8 cellular contexts compared by ENCODE assay signal in genomic region chr19:1267441-1268391, GRCh38. TPM values are rescaled to one million over a fixed set of nuclear protein-coding genes. Genes with fewer than 3 reads are reported as not detected.
A peak's percentile ranks its signal among the peaks of the same experiment; 100 is the strongest.
DNase-seq lines count a peak whose midpoint lies in the region; ATAC-seq lines count a peak whose summit lies in the region.

No MANE protein-coding gene starts in this region.

- H3K36me3 Mint-ChIP-seq in activated T-helper 1 cell treated with anti-CD3 and anti-CD28 coated beads, Interleukin-12 subunit alpha, Interleukin-12 subunit beta, Interleukin-2, Interleukin-4 antibody, amounts not matched to agents 30 ng/mL and 10 ng/mL and 1 ng/mL, durations not matched to agents 14 hours and 24 hours and 36 hours (ENCODE audit: low read depth) = peaks cover 31% of the 10 kb centered on the region

- intact Hi-C loops in activated T-helper 1 cell treated with anti-CD3 and anti-CD28 coated beads, Interleukin-12 subunit alpha, Interleukin-12 subunit beta, Interleukin-2, Interleukin-4 antibody, amounts not matched to agents 30 ng/mL and 10 ng/mL and 1 ng/mL, durations not matched to agents 14 hours and 24 hours and 36 hours (cut with micrococcal nuclease) = no loop called here

- H3K4me3 ChIP-seq in iPS-11a (ENCODE audit: low read depth, low read length) = peak overlapping the region; percentile 33
- H3K4me3 ChIP-seq in stomach smooth muscle (ENCODE audit: low read length in 2 of 2) = peak overlapping the region; percentile 3 to 67

- no peak for ATAC-seq in HG02588 (IDR thresholded peaks at IDR 0.05; ENCODE audit: unreplicated experiment)
- ATAC-seq in HG03378 (IDR thresholded peaks at IDR 0.05; ENCODE audit: unreplicated experiment) = no peak

- H3K27me3 Mint-ChIP-seq in activated T-helper 1 cell treated with anti-CD3 and anti-CD28 coated beads, Interleukin-12 subunit alpha, Interleukin-12 subunit beta, Interleukin-2, Interleukin-4 antibody, amounts not matched to agents 30 ng/mL and 10 ng/mL and 1 ng/mL, durations not matched to agents 14 hours and 24 hours and 36 hours (ENCODE audit: insufficient read depth) = no peaks in the 10 kb centered on the region

- H3K27me3 ChIP-seq in stomach smooth muscle (ENCODE audit: control insufficient read depth in 1 of 2, insufficient read depth in 2 of 2, low read length in 2 of 2) = no peaks in the 10 kb centered on the region

- H3K4me1 ChIP-seq in stomach smooth muscle (ENCODE audit: control insufficient read depth, insufficient read depth, low read length) = peaks cover 74% of the 10 kb centered on the region

- H3K27ac ChIP-seq in stomach smooth muscle (ENCODE audit: low read length) = peak overlapping the region; percentile 87

- H3K9me3 ChIP-seq in stomach smooth muscle (ENCODE audit: control insufficient read depth in 2 of 2, low read length in 2 of 2) = no peaks in the 10 kb centered on the region

- DNase-seq in NCI-H146 (lab: John Stamatoyannopoulos, UW) = peak; percentile 28
- no peak for DNase-seq in NCI-H146 treated with DMSO at 0.1 percent for 48 hours (lab: John Stamatoyannopoulos, UW; ENCODE audit: unreplicated experiment)
- no peak for DNase-seq in activated T-helper 1 cell treated with anti-CD3 and anti-CD28 coated beads, Interleukin-12 subunit alpha, Interleukin-12 subunit beta, Interleukin-2, Interleukin-4 antibody, amounts not matched to agents 30 ng/mL and 10 ng/mL and 1 ng/mL, durations not matched to agents 14 hours and 24 hours and 36 hours (ENCODE audit: low spot score)
- no peak for DNase-seq in amniotic stem cell (lab: John Stamatoyannopoulos, UW)

- H3K4me3 Mint-ChIP-seq in activated T-helper 1 cell treated with anti-CD3 and anti-CD28 coated beads, Interleukin-12 subunit alpha, Interleukin-12 subunit beta, Interleukin-2, Interleukin-4 antibody, amounts not matched to agents 30 ng/mL and 10 ng/mL and 1 ng/mL, durations not matched to agents 14 hours and 24 hours and 36 hours = peak overlapping the region; percentile 79

- peaks cover 14 to 17% of the 10 kb centered on the region in 2 donors for H3K36me3 ChIP-seq in stomach smooth muscle (ENCODE audit: control insufficient read depth in 2 of 2, insufficient read depth in 2 of 2, low read length in 2 of 2)

- no peaks in the 10 kb centered on the region for H3K9me3 Mint-ChIP-seq in activated T-helper 1 cell treated with anti-CD3 and anti-CD28 coated beads, Interleukin-12 subunit alpha, Interleukin-12 subunit beta, Interleukin-2, Interleukin-4 antibody, amounts not matched to agents 30 ng/mL and 10 ng/mL and 1 ng/mL, durations not matched to agents 14 hours and 24 hours and 36 hours

- H3K9ac ChIP-seq in stomach smooth muscle (ENCODE audit: low read length in 2 of 2) = no peak overlapping the region

- H3K27ac Mint-ChIP-seq in activated T-helper 1 cell treated with anti-CD3 and anti-CD28 coated beads, Interleukin-12 subunit alpha, Interleukin-12 subunit beta, Interleukin-2, Interleukin-4 antibody, amounts not matched to agents 30 ng/mL and 10 ng/mL and 1 ng/mL, durations not matched to agents 14 hours and 24 hours and 36 hours = peak overlapping the region; percentile 72

- peaks cover 45% of the 10 kb centered on the region for H3K4me1 Mint-ChIP-seq in activated T-helper 1 cell treated with anti-CD3 and anti-CD28 coated beads, Interleukin-12 subunit alpha, Interleukin-12 subunit beta, Interleukin-2, Interleukin-4 antibody, amounts not matched to agents 30 ng/mL and 10 ng/mL and 1 ng/mL, durations not matched to agents 14 hours and 24 hours and 36 hours (ENCODE audit: low read depth)

RNA-seq across cellular contexts. Expression of gene CIRBP, which starts 1.4 kb away (rescaled TPM):
- 245 and 256 TPM in 2 replicates for total RNA-seq in activated T-helper 1 cell treated with anti-CD3 and anti-CD28 coated beads, Interleukin-12 subunit alpha, Interleukin-12 subunit beta, Interleukin-2, Interleukin-4 antibody, amounts not matched to agents 30 ng/mL and 10 ng/mL and 1 ng/mL, durations not matched to agents 14 hours and 24 hours and 36 hours

RNA-seq across cellular contexts. Expression of gene FAM174C, which starts 7.6 kb away (rescaled TPM):
- total RNA-seq in activated T-helper 1 cell treated with anti-CD3 and anti-CD28 coated beads, Interleukin-12 subunit alpha, Interleukin-12 subunit beta, Interleukin-2, Interleukin-4 antibody, amounts not matched to agents 30 ng/mL and 10 ng/mL and 1 ng/mL, durations not matched to agents 14 hours and 24 hours and 36 hours = 119 and 128 TPM in 2 replicates

RNA-seq across cellular contexts. Expression of gene EFNA2, which starts 18.0 kb away (rescaled TPM):
- not detected in 2 replicates for total RNA-seq in activated T-helper 1 cell treated with anti-CD3 and anti-CD28 coated beads, Interleukin-12 subunit alpha, Interleukin-12 subunit beta, Interleukin-2, Interleukin-4 antibody, amounts not matched to agents 30 ng/mL and 10 ng/mL and 1 ng/mL, durations not matched to agents 14 hours and 24 hours and 36 hours

RNA-seq across cellular contexts. Expression of gene MIDN, which starts 19.3 kb away (rescaled TPM):
- total RNA-seq in activated T-helper 1 cell treated with anti-CD3 and anti-CD28 coated beads, Interleukin-12 subunit alpha, Interleukin-12 subunit beta, Interleukin-2, Interleukin-4 antibody, amounts not matched to agents 30 ng/mL and 10 ng/mL and 1 ng/mL, durations not matched to agents 14 hours and 24 hours and 36 hours = 87.6 and 91.6 TPM in 2 replicates

RNA-seq across cellular contexts. Expression of gene ATP5F1D, which starts 26.2 kb away (rescaled TPM):
- total RNA-seq in activated T-helper 1 cell treated with anti-CD3 and anti-CD28 coated beads, Interleukin-12 subunit alpha, Interleukin-12 subunit beta, Interleukin-2, Interleukin-4 antibody, amounts not matched to agents 30 ng/mL and 10 ng/mL and 1 ng/mL, durations not matched to agents 14 hours and 24 hours and 36 hours = 234 and 239 TPM in 2 replicates
